8 cellular contexts compared by ENCODE assay signal in genomic region chr1:201955009-201955749, GRCh38. TPM values are rescaled to one million over a fixed set of nuclear protein-coding genes. Genes with fewer than 3 reads are reported as not detected.
DNase-seq lines count a peak whose midpoint lies in the region; ATAC-seq, FAIRE-seq and TF ChIP-seq lines count a peak whose summit lies in the region.

TSS of gene TIMM17A (plus strand) at chr1:201955503. CDS start at chr1:201955527, 24 bp downstream.

- peak; percentile 99 for ATAC-seq in GM18498 (IDR thresholded peaks at IDR 0.05; ENCODE audit: unreplicated experiment)
- ATAC-seq in HG02938 (IDR thresholded peaks at IDR 0.05; ENCODE audit: unreplicated experiment) = peak; percentile 98
- ATAC-seq in psoas muscle = peak; percentile 100

- intact Hi-C loops in psoas muscle (cut with DNase I) = loop anchor here (5.0 kb wide), 1 partner anchor 58 kb away; no protein-coding TSS in a partner anchor

- H3K27me3 ChIP-seq in right atrium auricular region = no peaks in the 10 kb centered on the region
- no peaks in the 10 kb centered on the region for H3K27me3 ChIP-seq in psoas muscle (ENCODE audit: insufficient read depth in 3 of 3, low read length in 2 of 3)

- FAIRE-seq in urothelium cell line (lab: Jason Lieb, UNC) = peak; percentile 96

- H3K4me1 ChIP-seq in right atrium auricular region (peaks cover 0 to 14% of the 10 kb centered on the region in 2 donors), psoas muscle (peaks cover 6% of the 10 kb centered on the region)

- 1% methylated on average over 46 of the region's 46 CpGs for WGBS in psoas muscle, 3 donors

- TF ChIP-seq CTCF in right atrium auricular region (IDR thresholded peaks at IDR 0.05) (peak in 1 of 2 donors; percentile 10), psoas muscle (IDR thresholded peaks at IDR 0.05) (no peak)

- H3K36me3 ChIP-seq in right atrium auricular region (peaks cover 29% of the 10 kb centered on the region), psoas muscle (ENCODE audit: insufficient read depth in 1 of 2, low read depth in 1 of 2) (peaks cover 4 to 34% of the 10 kb centered on the region in 2 donors)

- H3K9me3 ChIP-seq in right atrium auricular region = no peaks in the 10 kb centered on the region
- H3K9me3 ChIP-seq in psoas muscle = no peaks in the 10 kb centered on the region

- H3K27ac ChIP-seq in angular gyrus (ENCODE audit: low read depth, low read length) (peak within 1 kb of the TSS; percentile 77), right atrium auricular region (peak within 1 kb of the TSS; percentile 87 to 88), psoas muscle (peak within 1 kb of the TSS; percentile 86)

- DNase-seq in NCI-H187 (lab: John Stamatoyannopoulos, UW) (peak; percentile 53 to 81), T-helper 2 cell (peak; percentile 82 to 96 (median 89)), right atrium auricular region (ENCODE audit: low spot score) (peak; percentile 99), psoas muscle (peak; percentile 97 to 98), urothelium cell line (ENCODE audit: low spot score) (peak; percentile 98)

- H3K4me3 ChIP-seq in right atrium auricular region (peak within 1 kb of the TSS; percentile 90 to 91), psoas muscle (peak within 1 kb of the TSS; percentile 77)

RNA-seq across cellular contexts. Expression of gene TIMM17A, which starts in this region (rescaled TPM):
- total RNA-seq in right atrium auricular region (10 to 100 TPM; 42.7 to 59.1 TPM), psoas muscle (100 to 1,000 TPM in 1 of 4 donors, 10 to 100 TPM in 3; 45.4 to 132 (median 68.4) TPM)
- polyA plus RNA-seq in psoas muscle = 100 to 1,000 TPM in 2 of 3 donors, 10 to 100 TPM in 1; 79.6 to 176 (median 163) TPM

Comparison
In these comparisons a context has a peak if more than half of its experiments do, and no peak if none do; other contexts are left out.
1. Peak in every context shown above with its lines: DNase-seq, ATAC-seq, H3K4me3 ChIP-seq and H3K27ac ChIP-seq.